26 cellular contexts compared by ENCODE assay signal in genomic region chr14:66114071-66114470, GRCh38.
"Had no signal": no experiment of that assay in that cellular context is flagged by ENCODE, and none has a peak within 500 bp of the region (broad histone marks: within the 10 kb centered on the region; RNA-seq: fewer than 3 reads in every experiment).

No MANE protein-coding gene starts in this region.

- H3K9me3 ChIP-seq: mucosa of descending colon, ovary, stomach, testis, thyroid gland, transverse colon, upper lobe of left lung, vagina had no signal

- H3K4me3 ChIP-seq: left ventricle myocardium inferior, lung, mucosa of descending colon, ovary, skin epidermis, stomach, testis, thyroid gland, transverse colon, upper lobe of left lung, vagina had no signal

- DNase-seq: hypothalamus; immature natural killer cell; left ventricle myocardium inferior; mesendoderm; midbrain; mucosa of descending colon; naive thymus-derived CD4-positive, alpha-beta T cell; ovary; right cardiac atrium; stimulated activated CD4-positive, alpha-beta T cell treated with anti-CD3 and anti-CD28 coated beads, Interleukin-12 subunit alpha, Interleukin-12 subunit beta, amount 100 ng/mL, for 4 hours; stimulated activated CD4-positive, alpha-beta T cell treated with anti-CD3 and anti-CD28 coated beads, Interleukin-15, amount 100 ng/mL, for 24 hours; stimulated activated CD4-positive, alpha-beta T cell treated with anti-CD3 and anti-CD28 coated beads, Interleukin-2, amount 100 ng/mL, for 24 hours; stimulated activated CD4-positive, alpha-beta T cell treated with anti-CD3 and anti-CD28 coated beads, Interleukin-4, amount 100 ng/mL, for 1 hour; stimulated activated naive B cell treated with anti-CD40 and anti-IgM and Interleukin-4, amounts not matched to agents 10 μg/mL and 1 μg/mL and 100 μg/mL, for 72 hours; stimulated activated naive CD8-positive, alpha-beta T cell treated with anti-CD3 and anti-CD28 coated beads, Interleukin-15, Interleukin-2, amounts not matched to agents 100 U/mL and 50 U/mL, for 24 hours; stomach; testis; thyroid gland; transverse colon; upper lobe of left lung had no signal

- H3K36me3 Mint-ChIP-seq: immature natural killer cell; natural killer cell treated with Interleukin-12 subunit alpha and Interleukin-12 subunit beta and Interleukin-15 and Interleukin-18, amount 100 ng/mL, for 72 hours; stimulated activated naive B cell treated with anti-CD40 and anti-IgM and Interleukin-4, amounts not matched to agents 10 μg/mL and 1 μg/mL and 100 μg/mL, for 72 hours had no signal

- H3K36me3 ChIP-seq: left ventricle myocardium inferior, ovary, stomach, thyroid gland, transverse colon, upper lobe of left lung, vagina had no signal

- H3K27ac ChIP-seq: left ventricle myocardium inferior, ovary, skin epidermis, stomach, testis, thyroid gland, transverse colon, upper lobe of left lung, vagina had no signal

- H3K27ac Mint-ChIP-seq: immature natural killer cell; naive thymus-derived CD4-positive, alpha-beta T cell; natural killer cell treated with Interleukin-12 subunit alpha and Interleukin-12 subunit beta and Interleukin-15 and Interleukin-18, amount 100 ng/mL, for 72 hours; progenitor cell of endocrine pancreas; stimulated activated naive B cell treated with anti-CD40 and anti-IgM and Interleukin-4, amounts not matched to agents 10 μg/mL and 1 μg/mL and 100 μg/mL, for 72 hours had no signal

- H3K9me3 Mint-ChIP-seq: natural killer cell treated with Interleukin-12 subunit alpha and Interleukin-12 subunit beta and Interleukin-15 and Interleukin-18, amount 100 ng/mL, for 72 hours; stimulated activated naive B cell treated with anti-CD40 and anti-IgM and Interleukin-4, amounts not matched to agents 10 μg/mL and 1 μg/mL and 100 μg/mL, for 72 hours had no signal

- H3K4me1 ChIP-seq: left ventricle myocardium inferior, testis, thyroid gland, transverse colon, upper lobe of left lung, vagina had no signal

- H3K27me3 ChIP-seq: ovary, stomach, testis, thyroid gland, transverse colon, upper lobe of left lung, vagina had no signal

- ATAC-seq: mucosa of descending colon; naive thymus-derived CD4-positive, alpha-beta T cell; natural killer cell treated with Interleukin-12 subunit alpha and Interleukin-12 subunit beta and Interleukin-15 and Interleukin-18, amount 100 ng/mL, for 72 hours; right cardiac atrium; sciatic nerve; stimulated activated naive B cell treated with anti-CD40 and anti-IgM and Interleukin-4, amounts not matched to agents 10 μg/mL and 1 μg/mL and 100 μg/mL, for 72 hours; stimulated activated naive CD8-positive, alpha-beta T cell treated with anti-CD3 and anti-CD28 coated beads, Interleukin-15, Interleukin-2, amounts not matched to agents 100 U/mL and 50 U/mL, for 24 hours had no signal

- H3K4me1 Mint-ChIP-seq: immature natural killer cell; naive thymus-derived CD4-positive, alpha-beta T cell; stimulated activated naive B cell treated with anti-CD40 and anti-IgM and Interleukin-4, amounts not matched to agents 10 μg/mL and 1 μg/mL and 100 μg/mL, for 72 hours had no signal

- H3K27me3 Mint-ChIP-seq: progenitor cell of endocrine pancreas had no signal

- H3K4me3 Mint-ChIP-seq: immature natural killer cell; naive thymus-derived CD4-positive, alpha-beta T cell; natural killer cell treated with Interleukin-12 subunit alpha and Interleukin-12 subunit beta and Interleukin-15 and Interleukin-18, amount 100 ng/mL, for 72 hours; stimulated activated naive B cell treated with anti-CD40 and anti-IgM and Interleukin-4, amounts not matched to agents 10 μg/mL and 1 μg/mL and 100 μg/mL, for 72 hours had no signal
